In the genomic region with DNA sequence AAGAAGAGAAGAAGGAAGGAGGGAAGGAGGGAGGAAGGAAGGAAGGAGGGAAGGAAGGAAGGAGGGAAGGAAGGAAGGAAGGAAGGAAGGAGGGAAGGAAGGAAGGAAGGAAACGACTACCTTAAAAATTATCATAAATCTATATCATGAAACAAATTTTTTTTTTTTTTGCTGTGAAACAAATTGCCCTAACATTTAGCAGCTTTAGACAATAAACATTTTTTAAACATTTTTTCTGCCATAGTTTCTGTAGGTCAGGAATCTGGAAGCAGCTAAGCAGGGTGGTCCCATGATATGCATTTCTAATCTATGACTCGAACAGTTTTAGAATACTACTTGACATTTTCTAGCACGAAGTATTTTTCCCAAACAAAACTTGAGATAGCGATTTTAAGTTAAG, we compare ENCODE assay signal across 1 cellular context.
A peak's percentile ranks its signal among the peaks of the same experiment; 100 is the strongest.
TF ChIP-seq lines count a peak whose summit lies in the region.

No MANE protein-coding gene starts in this region.

TF ChIP-seq in K562, 482 proteins besides CTCF, POLR2A, EP300 and RAD21:
- TF ChIP-seq GTF2F1 (IDR thresholded peaks at IDR 0.05; ENCODE audit: low read depth, low read length) (no peak), PCBP2 (IDR thresholded peaks at IDR 0.05; ENCODE audit: low read depth, low read length, poor library complexity, severe bottlenecking) (peak; percentile 67), BRD9 (IDR thresholded peaks at IDR 0.05; ENCODE audit: low read depth, partially characterized antibody) (no peak), ZNF512 (tag; IDR thresholded peaks at IDR 0.05) (0 out of 2 replicates have a peak, but pooled peaks have one; percentile 22)
